29 cellular contexts compared by ENCODE assay signal in genomic region chr11:80613630-80614029, GRCh38.
"Had no signal": no experiment of that assay in that cellular context is flagged by ENCODE, and none has a peak within 500 bp of the region (broad histone marks: within the 10 kb centered on the region; RNA-seq: fewer than 3 reads in every experiment).

No MANE protein-coding gene starts in this region.

- DNase-seq: activated B cell treated with CpG ODN at 0.5 μM for 24 hours; activated CD4-positive, alpha-beta T cell treated with anti-CD3 and anti-CD28 coated beads for 48 hours; activated CD4-positive, alpha-beta T cell treated with anti-CD3 and anti-CD28 coated beads, Interleukin-2, amount 50 U/mL, for 1 hour; activated CD4-positive, alpha-beta T cell treated with anti-CD3 and anti-CD28 coated beads, Interleukin-2, amount 50 U/mL, for 48 hours; activated CD8-positive, alpha-beta memory T cell treated with anti-CD3 and anti-CD28 coated beads for 24 hours; activated CD8-positive, alpha-beta T cell treated with anti-CD3 and anti-CD28 coated beads for 36 hours; activated effector memory CD4-positive, alpha-beta T cell treated with Interleukin-2 at 50 U/mL for 16 hours; activated gamma-delta T cell treated with Interleukin-2 at 50 U/mL for 16 hours; activated naive CD4-positive, alpha-beta T cell treated with anti-CD3 and anti-CD28 coated beads, Interleukin-2, amount 50 U/mL, for 16 hours; activated naive CD4-positive, alpha-beta T cell treated with Interleukin-2 at 50 U/mL for 16 hours; activated T-cell treated with anti-CD3 and anti-CD28 coated beads, Interleukin-2, amount 50 U/mL, for 4 hours; amniotic stem cell; anterior cingulate cortex; brain microvascular endothelial cell; caudate nucleus; cortex of kidney; dermis blood vessel endothelial cell; effector CD4-positive, alpha-beta T cell; effector memory CD8-positive, alpha-beta T cell; esophagus squamous epithelium; foreskin melanocyte; heart right ventricle; T-helper 17 cell; T1000; WERI-Rb-1 had no signal

- ATAC-seq: activated CD4-positive, CD25-positive, alpha-beta regulatory T cell treated with anti-CD3 and anti-CD28 coated beads, Interleukin-2, amount 50 U/mL, for 24 hours; activated CD8-positive, alpha-beta T cell treated with anti-CD3 and anti-CD28 coated beads for 36 hours; activated T-cell treated with anti-CD3 and anti-CD28 coated beads, Interleukin-2, amount 50 U/mL, for 4 hours; activated T-helper 17 cell treated with anti-CD3 and anti-CD28 coated beads, Interleukin-2, amount 50 U/mL, for 72 hours; effector memory CD8-positive, alpha-beta T cell; gastroesophageal sphincter; heart right ventricle; T-helper 17 cell had no signal

- H3K27me3 ChIP-seq: brain microvascular endothelial cell, esophagus squamous epithelium, gastroesophageal sphincter, heart right ventricle had no signal

- H3K4me3 ChIP-seq: esophagus squamous epithelium, gastroesophageal sphincter, heart right ventricle had no signal

- H3K36me3 ChIP-seq: brain microvascular endothelial cell, esophagus squamous epithelium, gastroesophageal sphincter, heart right ventricle, WERI-Rb-1 had no signal

- H3K4me1 ChIP-seq: esophagus squamous epithelium, gastroesophageal sphincter, heart right ventricle had no signal

- H3K27ac ChIP-seq: brain microvascular endothelial cell, epithelial cell of prostate, esophagus squamous epithelium, gastroesophageal sphincter, heart right ventricle, WERI-Rb-1 had no signal

- H3K9me3 ChIP-seq: esophagus squamous epithelium, gastroesophageal sphincter had no signal
